9 cellular contexts compared by ENCODE assay signal in the genomic region with DNA sequence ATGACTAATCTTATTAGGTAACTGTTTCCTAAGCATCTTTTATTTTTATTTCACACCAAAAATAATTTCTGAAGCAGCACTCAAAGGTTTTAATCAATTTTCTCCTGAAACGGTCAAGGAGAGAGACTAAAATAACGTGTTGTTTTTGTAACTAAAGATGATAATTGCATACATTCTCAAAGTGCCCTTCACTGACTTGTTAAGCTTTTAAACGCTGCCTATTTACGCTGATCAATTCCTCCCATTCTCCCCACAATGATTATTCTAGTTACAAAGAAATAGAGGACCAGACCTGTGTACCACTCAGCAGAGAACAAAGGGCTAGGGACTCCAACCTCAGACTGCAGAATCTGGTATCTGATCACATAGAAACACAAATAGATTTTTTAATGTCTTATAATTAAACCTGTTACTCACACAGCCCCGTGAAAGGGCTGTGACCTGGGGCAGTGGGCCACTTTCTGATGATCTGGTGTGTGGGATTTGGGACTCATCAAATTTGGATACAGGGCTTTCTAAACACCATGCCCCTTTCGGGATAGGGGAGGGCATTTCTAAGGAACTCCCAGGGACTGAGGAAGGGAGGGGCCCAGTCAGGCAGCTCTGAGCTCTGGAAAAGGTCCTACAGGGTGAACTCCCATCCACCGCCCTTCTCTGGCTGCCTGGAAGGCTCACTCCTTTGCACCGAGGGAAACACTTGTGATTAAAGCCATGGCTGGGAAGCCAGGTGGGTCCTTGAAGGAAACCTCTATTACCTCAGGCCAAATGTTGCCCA.
A peak's percentile ranks its signal among the peaks of the same experiment; 100 is the strongest.
DNase-seq lines count a peak whose midpoint lies in the region; ATAC-seq, FAIRE-seq and TF ChIP-seq lines count a peak whose summit lies in the region.
"Had no signal": no experiment of that assay in that cellular context is flagged by ENCODE, and none has a peak within 500 bp of the region (broad histone marks: within the 10 kb centered on the region; RNA-seq: fewer than 3 reads in every experiment).

No MANE protein-coding gene starts in this region.

- peak overlapping the region in 1 of 2 experiments; percentile 3 for H2BK12ac ChIP-seq in mesenchymal stem cell (ENCODE audit: low read length in 2 of 2)

- DNase-seq in Right ventricle myocardium inferior (ENCODE audit: missing footprints) (no peak), cardiac septum (ENCODE audit: low spot score) (no peak), breast epithelium (ENCODE audit: low spot score in 2 of 2) (no peak), mesenchymal stem cell (no peak), aorta (peak in 1 of 2 donors; percentile 56), AG08396 (ENCODE audit: low spot score) (no peak), frontal cortex (ENCODE audit: low spot score in 2 of 2) (no peak)
- DNase-seq: CD4-positive, alpha-beta memory T cell had no signal

- H3K4me1 ChIP-seq in breast epithelium, result peaks cover 4 to 38% of the 10 kb centered on the region in 2 donors
- H3K4me1 ChIP-seq in mesenchymal stem cell (ENCODE audit: control insufficient read depth, insufficient read depth, low read depth, low read length), result peaks cover 42% of the 10 kb centered on the region
- H3K4me1 ChIP-seq in aorta (ENCODE audit: control insufficient read depth in 1 of 2, insufficient read depth in 2 of 2, low read length in 2 of 2), result peaks cover 3 to 5% of the 10 kb centered on the region in 2 donors

- H3K4ac ChIP-seq in mesenchymal stem cell (ENCODE audit: low read depth in 1 of 2, low read length in 2 of 2), result peak overlapping the region in 1 of 2 experiments; percentile 68

- no peak overlapping the region for H2BK5ac ChIP-seq in mesenchymal stem cell (ENCODE audit: low read depth, low read length, poor library complexity, severe bottlenecking)

- H2BK120ac ChIP-seq in mesenchymal stem cell (ENCODE audit: low read depth, low read length), result peak overlapping the region; percentile 52

- peak overlapping the region; percentile 70 for H2AK5ac ChIP-seq in mesenchymal stem cell (ENCODE audit: low read length, severe bottlenecking)

- no peaks in the 10 kb centered on the region for H3K27me3 ChIP-seq in breast epithelium
- no peaks in the 10 kb centered on the region for H3K27me3 ChIP-seq in mesenchymal stem cell (ENCODE audit: control insufficient read depth in 1 of 2, insufficient read depth in 1 of 2, low read length in 2 of 2)
- H3K27me3 ChIP-seq in aorta (ENCODE audit: control insufficient read depth in 1 of 2, insufficient read depth in 2 of 2, low read length in 1 of 2), result no peaks in the 10 kb centered on the region

- H2AFZ ChIP-seq in mesenchymal stem cell (ENCODE audit: low read depth, low read length), result no peak overlapping the region

- H2BK15ac ChIP-seq in mesenchymal stem cell (ENCODE audit: low read depth, poor library complexity, severe bottlenecking), result peak overlapping the region; percentile 45

- TF ChIP-seq CTCF in breast epithelium (IDR thresholded peaks at IDR 0.05), result no peak

- H3K18ac ChIP-seq in mesenchymal stem cell (ENCODE audit: low read depth in 1 of 2, low read length in 2 of 2), result peak overlapping the region; percentile 6 to 61

- H3K4me3 ChIP-seq in breast epithelium, result no peak overlapping the region
- H3K4me3 ChIP-seq in mesenchymal stem cell (ENCODE audit: insufficient read depth in 1 of 2, low read depth in 1 of 2, low read length in 2 of 2), result no peak overlapping the region
- H3K4me3 ChIP-seq in aorta (ENCODE audit: low read length in 2 of 2), result no peak overlapping the region

- no peak overlapping the region for H4K8ac ChIP-seq in mesenchymal stem cell (ENCODE audit: low read length)

- 66% methylated on average over 7 of the region's 8 CpGs for WGBS in mesenchymal stem cell
- 31 to 33% methylated on average over 8 of the region's 8 CpGs for WGBS in aorta, 2 donors

- H3K9me3 ChIP-seq in breast epithelium (no peaks in the 10 kb centered on the region), mesenchymal stem cell (ENCODE audit: control insufficient read depth, low read length) (no peaks in the 10 kb centered on the region), aorta (ENCODE audit: control insufficient read depth, low read length) (no peaks in the 10 kb centered on the region)

- H3K36me3 ChIP-seq in breast epithelium (no peaks in the 10 kb centered on the region), mesenchymal stem cell (ENCODE audit: control insufficient read depth in 1 of 2, insufficient read depth in 2 of 2, low read depth in 1 of 2, low read length in 2 of 2) (peaks cover 12 to 22% of the 10 kb centered on the region in 2 experiments), aorta (ENCODE audit: control insufficient read depth in 1 of 2, insufficient read depth in 2 of 2, low read length in 1 of 2) (no peaks in the 10 kb centered on the region)

- no peak for TF ChIP-seq POLR2A in breast epithelium (IDR thresholded peaks at IDR 0.05)

- ATAC-seq in Right ventricle myocardium inferior (peak; percentile 48), aorta (ENCODE audit: low FRiP score) (peak; percentile 63), GM21423 (IDR thresholded peaks at IDR 0.05; ENCODE audit: unreplicated experiment) (no peak)

- peaks cover 13% of the 10 kb centered on the region for H3K79me1 ChIP-seq in mesenchymal stem cell (replicated peaks; ENCODE audit: low read length, poor library complexity, severe bottlenecking)

- H3K27ac ChIP-seq in breast epithelium (peak overlapping the region; percentile 90 to 92), mesenchymal stem cell (ENCODE audit: low read length, poor library complexity, severe bottlenecking) (peak overlapping the region; percentile 75), aorta (ENCODE audit: low read depth in 1 of 2, low read length in 2 of 2) (peak overlapping the region; percentile 28 to 81)

- H3K14ac ChIP-seq in mesenchymal stem cell (ENCODE audit: low read length in 2 of 2), result no peak overlapping the region

- H3K9ac ChIP-seq in mesenchymal stem cell (ENCODE audit: low read length), result peak overlapping the region; percentile 80

- no peak overlapping the region for H3K23ac ChIP-seq in mesenchymal stem cell (ENCODE audit: low read length in 2 of 2)

- intact Hi-C loops in Right ventricle myocardium inferior (cut with DNase I), result loop anchor here (5.0 kb wide), 1 partner anchor 49 kb away; no protein-coding TSS in a partner anchor
- intact Hi-C loops in cardiac septum (cut with DNase I), result no loop called here
- intact Hi-C loops in breast epithelium (cut with DNase I; ENCODE audit: low total_unique reads), result no loop called here
- intact Hi-C loops in aorta (cut with DNase I), result loop anchor here in 1 of 2 donors (10.0 kb wide), 1 partner anchor 272 kb away; the partner anchor contains the start of gene DR1

- no peak for FAIRE-seq in frontal cortex (lab: Jason Lieb, UNC)

- H3K4me2 ChIP-seq in mesenchymal stem cell (ENCODE audit: low read length, poor library complexity, severe bottlenecking), result no peak overlapping the region

- H4K91ac ChIP-seq in mesenchymal stem cell (ENCODE audit: low read length), result no peak overlapping the region
